28 cellular contexts compared by ENCODE assay signal in the genomic region with DNA sequence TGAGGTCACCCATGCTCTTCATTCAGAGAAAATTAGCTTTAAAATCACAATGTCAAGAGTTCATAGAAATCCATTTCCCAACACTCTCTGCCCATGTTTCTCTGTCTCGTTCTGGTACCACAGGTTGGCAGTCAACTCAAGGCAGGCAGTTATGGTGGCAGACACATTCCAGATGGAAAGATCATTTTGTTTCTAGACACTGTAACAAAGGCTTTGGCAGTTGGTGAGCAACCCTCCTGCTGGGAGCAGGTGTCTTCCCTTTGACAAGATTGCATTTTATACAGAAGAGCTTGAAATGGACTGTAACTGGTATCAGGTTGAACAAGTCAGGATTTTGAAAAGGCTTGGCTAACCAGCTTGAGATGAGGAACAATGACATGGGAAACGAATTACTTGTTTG.
DNase-seq lines count a peak whose midpoint lies in the region; ATAC-seq and TF ChIP-seq lines count a peak whose summit lies in the region.
"Had no signal": no experiment of that assay in that cellular context is flagged by ENCODE, and none has a peak within 500 bp of the region (broad histone marks: within the 10 kb centered on the region; RNA-seq: fewer than 3 reads in every experiment).

No MANE protein-coding gene starts in this region.

- peaks cover 67% of the 10 kb centered on the region for H3K27me3 ChIP-seq in GM23338 (ENCODE audit: insufficient read depth)
- H3K27me3 ChIP-seq: body of pancreas, foreskin keratinocyte, tibial artery had no signal

- DNase-seq in GM23338 (ENCODE audit: low spot score) (no peak), NCI-H146 treated with DMSO at 0.1 percent for 48 hours (lab: John Stamatoyannopoulos, UW; ENCODE audit: unreplicated experiment) (peak; percentile 90), NCI-H345 treated with DMSO at 0.1 percent for 48 hours (lab: John Stamatoyannopoulos, UW; ENCODE audit: unreplicated experiment) (peak; percentile 95), GM19240 (ENCODE audit: insufficient read length, low spot score) (no peak)
- DNase-seq in stimulated activated CD8-positive, alpha-beta memory T cell treated with anti-CD3 and anti-CD28 coated beads, Interleukin-4, amount 100 ng/mL, for 48 hours = no peak
- DNase-seq: activated CD4-positive, alpha-beta T cell treated with anti-CD3 and anti-CD28 coated beads, Interleukin-2, amount 50 U/mL, for 48 hours; activated CD4-positive, CD25-positive, alpha-beta regulatory T cell; activated effector memory CD4-positive, alpha-beta T cell treated with anti-CD3 and anti-CD28 coated beads, Interleukin-2, amount 50 U/mL, for 16 hours; activated naive CD8-positive, alpha-beta T cell treated with anti-CD3 and anti-CD28 coated beads, Interleukin-2, amount 50 U/mL, for 24 hours; body of pancreas; CD8-positive, alpha-beta T cell; effector CD8-positive, alpha-beta T cell; erythroblast; foreskin keratinocyte; immature natural killer cell; Kasumi-1; naive thymus-derived CD4-positive, alpha-beta T cell; right cardiac atrium; stimulated activated CD4-positive, alpha-beta T cell treated with anti-CD3 and anti-CD28 coated beads, Interleukin-4, amount 100 ng/mL, for 24 hours; tibial artery had no signal

- no peak overlapping the region for H3K27ac ChIP-seq in GM23338 (ENCODE audit: low read depth)
- H3K27ac ChIP-seq: body of pancreas, foreskin keratinocyte, hepatocyte, RWPE1, tibial artery had no signal

- H4K20me1 ChIP-seq in GM23338 (replicated peaks; ENCODE audit: insufficient read depth) = no peaks in the 10 kb centered on the region

- no peaks in the 10 kb centered on the region for H3K9me2 ChIP-seq in GM23338 (ENCODE audit: insufficient read depth)

- no peaks in the 10 kb centered on the region for H3K79me2 ChIP-seq in GM23338 (replicated peaks; ENCODE audit: insufficient read depth)
- H3K79me2 ChIP-seq: hepatocyte had no signal

- no peak overlapping the region for H2AFZ ChIP-seq in GM23338
- H2AFZ ChIP-seq: hepatocyte had no signal

- H3K4me2 ChIP-seq in GM23338 = peak overlapping the region; percentile 35; the same call in 1 of the 2 replicates
- H3K4me2 ChIP-seq: hepatocyte had no signal

- no peak for ATAC-seq in GM23338
- ATAC-seq in esophagus mucosa = peak; percentile 37
- ATAC-seq in HG02981 (IDR thresholded peaks at IDR 0.05; ENCODE audit: unreplicated experiment) = no peak
- no peak for ATAC-seq in GM18520 (IDR thresholded peaks at IDR 0.05; ENCODE audit: unreplicated experiment)
- ATAC-seq: activated naive CD8-positive, alpha-beta T cell treated with anti-CD3 and anti-CD28 coated beads, Interleukin-2, amount 50 U/mL, for 24 hours; body of pancreas; CD8-positive, alpha-beta T cell; foreskin keratinocyte; left lobe of liver; naive thymus-derived CD4-positive, alpha-beta T cell; right cardiac atrium; SK-N-SH treated with all-trans-retinoic acid at 6 μM for 48 hours had no signal

- no peaks in the 10 kb centered on the region for H3K36me3 ChIP-seq in GM23338 (ENCODE audit: insufficient read depth)
- H3K36me3 ChIP-seq: tibial artery had no signal

- peaks cover 8% of the 10 kb centered on the region for H3K27me3 Mint-ChIP-seq in GM23338 (ENCODE audit: insufficient read depth, low read depth, poor library complexity)

- no peak overlapping the region for H3K27ac Mint-ChIP-seq in GM23338
- H3K27ac Mint-ChIP-seq: activated naive CD8-positive, alpha-beta T cell treated with anti-CD3 and anti-CD28 coated beads, Interleukin-2, amount 50 U/mL, for 24 hours; CD8-positive, alpha-beta T cell; immature natural killer cell; naive thymus-derived CD4-positive, alpha-beta T cell; stimulated activated naive CD8-positive, alpha-beta T cell treated with anti-CD3 and anti-CD28 coated beads, Interleukin-15, Interleukin-2, amounts not matched to agents 100 ng/mL and 50 ng/mL, for 24 hours had no signal

- H3F3A ChIP-seq in GM23338 (replicated peaks; ENCODE audit: low read depth) = no peaks in the 10 kb centered on the region

- H3K4me3 Mint-ChIP-seq in GM23338 = no peak overlapping the region
- H3K4me3 Mint-ChIP-seq: activated naive CD8-positive, alpha-beta T cell treated with anti-CD3 and anti-CD28 coated beads, Interleukin-2, amount 50 U/mL, for 24 hours; CD8-positive, alpha-beta T cell; immature natural killer cell; naive thymus-derived CD4-positive, alpha-beta T cell; stimulated activated naive CD8-positive, alpha-beta T cell treated with anti-CD3 and anti-CD28 coated beads, Interleukin-15, Interleukin-2, amounts not matched to agents 100 ng/mL and 50 ng/mL, for 24 hours had no signal

- peaks cover 29% of the 10 kb centered on the region for H3K4me1 Mint-ChIP-seq in GM23338
- H3K4me1 Mint-ChIP-seq: activated naive CD8-positive, alpha-beta T cell treated with anti-CD3 and anti-CD28 coated beads, Interleukin-2, amount 50 U/mL, for 24 hours; immature natural killer cell; naive thymus-derived CD4-positive, alpha-beta T cell had no signal

- H3K36me3 Mint-ChIP-seq in GM23338 (ENCODE audit: low read depth) = no peaks in the 10 kb centered on the region
- H3K36me3 Mint-ChIP-seq: CD8-positive, alpha-beta T cell; immature natural killer cell; naive thymus-derived CD4-positive, alpha-beta T cell had no signal

- peaks cover 30% of the 10 kb centered on the region for H3K4me1 ChIP-seq in GM23338 (ENCODE audit: insufficient read depth)
- H3K4me1 ChIP-seq: body of pancreas had no signal

- no peaks in the 10 kb centered on the region for H3K9me3 Mint-ChIP-seq in GM23338
- H3K9me3 Mint-ChIP-seq: CD8-positive, alpha-beta T cell; stimulated activated naive CD8-positive, alpha-beta T cell treated with anti-CD3 and anti-CD28 coated beads, Interleukin-15, Interleukin-2, amounts not matched to agents 100 ng/mL and 50 ng/mL, for 24 hours had no signal

- TF ChIP-seq CTCF in GM23338 (conservative IDR thresholded peaks at IDR 0.05; ENCODE audit: low read depth in 2 of 2) = no peak

- H3K4me3 ChIP-seq in GM23338 = no peak overlapping the region
- H3K4me3 ChIP-seq: body of pancreas, hepatocyte, tibial artery had no signal

TF ChIP-seq in GM23338, 12 proteins besides CTCF, POLR2A, EP300 and RAD21 (continues in another document):
- no peak for TF ChIP-seq POLR2AphosphoS5 (IDR thresholded peaks at IDR 0.05; ENCODE audit: low read depth)
- no peak for TF ChIP-seq REST (IDR thresholded peaks at IDR 0.05; ENCODE audit: unreplicated experiment)
- no peak for TF ChIP-seq ZNF331 (CRISPR knock-in tag; IDR thresholded peaks at IDR 0.05; ENCODE audit: low read depth)
- TF ChIP-seq NANOG (IDR thresholded peaks at IDR 0.05; ENCODE audit: borderline replicate concordance) = no peak
- no peak for TF ChIP-seq CREB1 (CRISPR knock-in tag; IDR thresholded peaks at IDR 0.05; ENCODE audit: low read depth)
- TF ChIP-seq EZH2phosphoT487 (IDR thresholded peaks at IDR 0.05; ENCODE audit: unreplicated experiment) = no peak
- TF ChIP-seq STAT1 (IDR thresholded peaks at IDR 0.05; ENCODE audit: unreplicated experiment) = no peak
- TF ChIP-seq, protein P1, sequence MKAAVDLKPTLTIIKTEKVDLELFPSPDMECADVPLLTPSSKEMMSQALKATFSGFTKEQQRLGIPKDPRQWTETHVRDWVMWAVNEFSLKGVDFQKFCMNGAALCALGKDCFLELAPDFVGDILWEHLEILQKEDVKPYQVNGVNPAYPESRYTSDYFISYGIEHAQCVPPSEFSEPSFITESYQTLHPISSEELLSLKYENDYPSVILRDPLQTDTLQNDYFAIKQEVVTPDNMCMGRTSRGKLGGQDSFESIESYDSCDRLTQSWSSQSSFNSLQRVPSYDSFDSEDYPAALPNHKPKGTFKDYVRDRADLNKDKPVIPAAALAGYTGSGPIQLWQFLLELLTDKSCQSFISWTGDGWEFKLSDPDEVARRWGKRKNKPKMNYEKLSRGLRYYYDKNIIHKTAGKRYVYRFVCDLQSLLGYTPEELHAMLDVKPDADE (IDR thresholded peaks at IDR 0.05) = no peak

Comparison
In these comparisons a context has a peak if more than half of its experiments do, and no peak if none do; other contexts are left out.
1. DNase-seq: peak in NCI-H146 treated with DMSO at 0.1 percent for 48 hours (single experiment) and NCI-H345 treated with DMSO at 0.1 percent for 48 hours (single experiment); none in GM23338 (single experiment), GM19240 (single experiment) and stimulated activated CD8-positive, alpha-beta memory T cell treated with anti-CD3 and anti-CD28 coated beads, Interleukin-4, amount 100 ng/mL, for 48 hours (single experiment).